Comparison of ENCODE assay signal across 16 cellular contexts in genomic region chr7:128055668-128056067, GRCh38.
"Had no signal": no experiment of that assay in that cellular context is flagged by ENCODE, and none has a peak within 500 bp of the region (broad histone marks: within the 10 kb centered on the region; RNA-seq: fewer than 3 reads in every experiment).

No MANE protein-coding gene starts in this region.

- H3K4me3 Mint-ChIP-seq: activated naive CD8-positive, alpha-beta T cell; T-helper 2 cell treated with Interferon-gamma antibody and Interleukin-4, amounts not matched to agents 5 μg/mL and 100 μg/mL, for 36 hours had no signal

- H3K27me3 Mint-ChIP-seq: activated naive CD8-positive, alpha-beta T cell had no signal

- ATAC-seq: gastroesophageal sphincter, left ventricle myocardium superior had no signal

- H3K4me3 ChIP-seq: cardiac muscle cell, colonic mucosa, gastroesophageal sphincter, right atrium auricular region, skin epidermis, transverse colon had no signal

- H3K9me3 Mint-ChIP-seq: T-helper 2 cell treated with Interferon-gamma antibody and Interleukin-4, amounts not matched to agents 5 μg/mL and 100 μg/mL, for 36 hours had no signal

- DNase-seq: activated CD4-positive, alpha-beta T cell treated with anti-CD3 and anti-CD28 coated beads, Interleukin-2, amount 50 U/mL, for 1 hour; activated effector memory CD4-positive, alpha-beta T cell treated with Interleukin-2 at 50 U/mL for 16 hours; aorta; colonic mucosa; effector CD8-positive, alpha-beta T cell; kidney; left ventricle myocardium superior; mesendoderm; posterior cingulate gyrus; transverse colon had no signal

- H3K27ac Mint-ChIP-seq: T-helper 2 cell treated with Interferon-gamma antibody and Interleukin-4, amounts not matched to agents 5 μg/mL and 100 μg/mL, for 36 hours had no signal
